In genomic region chr21:32278518-32279376, GRCh38 we compare ENCODE assay signal across 8 cellular contexts. TPM values are rescaled to one million over a fixed set of nuclear protein-coding genes. Genes with fewer than 3 reads are reported as not detected.
DNase-seq lines count a peak whose midpoint lies in the region; ATAC-seq and TF ChIP-seq lines count a peak whose summit lies in the region.

MIS18A (minus strand) TSS chr21:32279049; CDS start chr21:32279014, 35 bp downstream.

- DNase-seq in NCI-H1436 (lab: John Stamatoyannopoulos, UW) = peak; percentile 91
- peak; percentile 94 for DNase-seq in T follicular helper cell (ENCODE audit: low read depth)
- peak; percentile 97 for DNase-seq in adipocyte (ENCODE audit: low read depth)
- peak; percentile 96 for DNase-seq in cardiac septum (ENCODE audit: low spot score)
- DNase-seq in pons (ENCODE audit: low spot score) = peak; percentile 91
- DNase-seq in upper lobe of left lung = peak; percentile 94 to 99

- peaks cover 30% of the 10 kb centered on the region for H3K36me3 ChIP-seq in adipocyte (ENCODE audit: control insufficient read depth, insufficient read depth, low read length, severe bottlenecking)
- H3K36me3 ChIP-seq in upper lobe of left lung = peaks cover 0 to 1% (median 0%) of the 10 kb centered on the region in 4 donors

- H3K4me3 ChIP-seq in GM12875 (ENCODE audit: low read depth, low read length) (peak within 1 kb of the TSS; percentile 93), adipocyte (ENCODE audit: low read length) (peak within 1 kb of the TSS; percentile 99), upper lobe of left lung (peak within 1 kb of the TSS; percentile 82 to 94 (median 88))

- peak in 2 of 4 donors; percentile 68 to 70 for TF ChIP-seq POLR2A in upper lobe of left lung (IDR thresholded peaks at IDR 0.05)

- TF ChIP-seq CTCF in GM12875 (IDR thresholded peaks at IDR 0.05; ENCODE audit: borderline replicate concordance, insufficient read depth, low read depth, low read length) (no peak), upper lobe of left lung (IDR thresholded peaks at IDR 0.05) (peak in 3 of 6 experiments; percentile 17 to 48 (median 23))

- intact Hi-C loops in cardiac septum (cut with DNase I) = no loop called here

- H3K9ac ChIP-seq in adipocyte (ENCODE audit: low read length) = peak within 1 kb of the TSS; percentile 94

- H3K9me3 ChIP-seq in adipocyte (ENCODE audit: control insufficient read depth, low read length) (no peaks in the 10 kb centered on the region), upper lobe of left lung (no peaks in the 10 kb centered on the region)

- H3K27me3 ChIP-seq in adipocyte (replicated peaks; ENCODE audit: control insufficient read depth, insufficient read depth, low read length) (no peaks in the 10 kb centered on the region), upper lobe of left lung (no peaks in the 10 kb centered on the region)

- H3K27ac ChIP-seq in upper lobe of left lung = peak within 1 kb of the TSS; percentile 27 to 79 (median 53)

- 0 to 1% methylated on average over 7 to 52 of the region's 69 CpGs for WGBS in upper lobe of left lung, 2 donors

- H3K4me1 ChIP-seq in adipocyte (ENCODE audit: control insufficient read depth, insufficient read depth, low read length) (peaks cover 16% of the 10 kb centered on the region), upper lobe of left lung (peaks cover 15 to 22% (median 16%) of the 10 kb centered on the region in 4 donors)

- ATAC-seq in HG02798 (IDR thresholded peaks at IDR 0.05; ENCODE audit: poor library complexity, unreplicated experiment) (peak; percentile 95), upper lobe of left lung (ENCODE audit: low FRiP score in 2 of 2) (peak; percentile 96 to 98)

- peak in 1 of 4 donors; percentile 15 for TF ChIP-seq EP300 in upper lobe of left lung (IDR thresholded peaks at IDR 0.05)

RNA-seq across cellular contexts. Expression of gene MIS18A, which starts in this region (rescaled TPM):
- total RNA-seq in cardiac septum (2.6 TPM), upper lobe of left lung (1 to 10 TPM in 5 of 6 donors, not detected in 1; 3.3 to 7.8 (median 5.4) TPM)

Comparison
In these comparisons a context has a peak if more than half of its experiments do, and no peak if none do; other contexts are left out.
1. Peak in every context shown above with its lines: DNase-seq, ATAC-seq, H3K4me3 ChIP-seq and H3K27ac ChIP-seq.